ENCODE assay signal across 15 cellular contexts in genomic region chr4:104418313-104418712, GRCh38.
DNase-seq lines count a peak whose midpoint lies in the region; ATAC-seq, FAIRE-seq and TF ChIP-seq lines count a peak whose summit lies in the region.
"Had no signal": no experiment of that assay in that cellular context is flagged by ENCODE, and none has a peak within 500 bp of the region (broad histone marks: within the 10 kb centered on the region; RNA-seq: fewer than 3 reads in every experiment).

No MANE protein-coding gene starts in this region.

- peaks cover 23% of the 10 kb centered on the region for H3K4me1 Mint-ChIP-seq in Calu3 (ENCODE audit: low read depth, unreplicated experiment)
- H3K4me1 Mint-ChIP-seq: CD8-positive, alpha-beta memory T cell had no signal

- BruUV-seq in Calu3 (replicated peaks; lab: Mats Ljungman, UMichigan) = no TSS peak

- H3K27ac Mint-ChIP-seq in Calu3 (ENCODE audit: unreplicated experiment) = peak overlapping the region; percentile 96
- H3K27ac Mint-ChIP-seq: CD8-positive, alpha-beta memory T cell had no signal

- TF ChIP-seq CTCF in Calu3 (IDR thresholded peaks at IDR 0.05; ENCODE audit: unreplicated experiment) = no peak
- TF ChIP-seq CTCF in bronchial epithelial cell (IDR thresholded peaks at IDR 0.05; ENCODE audit: insufficient read depth, low read length, severe bottlenecking) = no peak

- DNase-seq in Calu3 (no peak), LoVo (ENCODE audit: low spot score) (peak; percentile 28), bronchial epithelial cell (ENCODE audit: low read depth) (peak; percentile 61), epidermal melanocyte (ENCODE audit: insufficient read length, low spot score) (no peak)
- no peak for DNase-seq in activated CD4-positive, alpha-beta T cell treated with anti-CD3 and anti-CD28 coated beads for 48 hours
- no peak for DNase-seq in stimulated activated naive CD8-positive, alpha-beta T cell treated with anti-CD3 and anti-CD28 coated beads, Interleukin-15, Interleukin-2, amounts not matched to agents 100 U/mL and 50 U/mL, for 24 hours
- DNase-seq in activated CD8-positive, alpha-beta memory T cell treated with anti-CD3 and anti-CD28 coated beads, Interleukin-2, amount 50 U/mL, for 48 hours = no peak
- DNase-seq: CD8-positive, alpha-beta memory T cell; DMS 273 treated with DMSO at 0.1 percent for 48 hours; NCI-H187 treated with DMSO at 0.1 percent for 48 hours; NCI-H446 treated with DMSO at 0.1 percent for 48 hours; SJCRH30 had no signal

- no peaks in the 10 kb centered on the region for H3K27me3 ChIP-seq in bronchial epithelial cell (ENCODE audit: control insufficient read depth, insufficient read depth, low read length)
- H3K27me3 ChIP-seq: BLaER1, SJCRH30 had no signal

- intact Hi-C loops in Calu3 (cut with micrococcal nuclease; ENCODE audit: unreplicated experiment) = no loop called here

- FAIRE-seq in bronchial epithelial cell (lab: Jason Lieb, UNC) (no peak), islet of Langerhans (lab: Jason Lieb, UNC) (peak; percentile 96)
- FAIRE-seq: H1 had no signal

- no peaks in the 10 kb centered on the region for H3K36me3 Mint-ChIP-seq in Calu3 (ENCODE audit: insufficient read depth, unreplicated experiment)
- H3K36me3 Mint-ChIP-seq: CD8-positive, alpha-beta memory T cell had no signal

- no peak for ATAC-seq in stimulated activated naive CD8-positive, alpha-beta T cell treated with anti-CD3 and anti-CD28 coated beads, Interleukin-15, Interleukin-2, amounts not matched to agents 100 U/mL and 50 U/mL, for 24 hours

- no peak overlapping the region for H3K4me3 ChIP-seq in bronchial epithelial cell (ENCODE audit: low read depth, low read length)
- H3K4me3 ChIP-seq: BLaER1, SJCRH30 had no signal

- CTCF ChIA-PET in Calu3 (lab: Charles Lee) = no interaction called here

- no peak overlapping the region for H3K4me3 Mint-ChIP-seq in Calu3 (ENCODE audit: low read depth, unreplicated experiment)
- H3K4me3 Mint-ChIP-seq: CD8-positive, alpha-beta memory T cell had no signal

- H3K36me3 ChIP-seq in bronchial epithelial cell (ENCODE audit: control insufficient read depth, insufficient read depth, low read length) = no peaks in the 10 kb centered on the region
- H3K36me3 ChIP-seq: BLaER1, SJCRH30 had no signal

- no peaks in the 10 kb centered on the region for H3K27me3 Mint-ChIP-seq in Calu3 (ENCODE audit: unreplicated experiment)
- H3K27me3 Mint-ChIP-seq: CD8-positive, alpha-beta memory T cell had no signal

- H3K9me3 Mint-ChIP-seq in Calu3 (ENCODE audit: low read depth, unreplicated experiment) = no peaks in the 10 kb centered on the region

Comparison
In these comparisons a context has a peak if more than half of its experiments do, and no peak if none do; other contexts are left out.
1. DNase-seq: peak in LoVo (single experiment) and bronchial epithelial cell (single experiment); none in Calu3 (single experiment), epidermal melanocyte (single experiment), activated CD4-positive, alpha-beta T cell treated with anti-CD3 and anti-CD28 coated beads for 48 hours (single experiment), stimulated activated naive CD8-positive, alpha-beta T cell treated with anti-CD3 and anti-CD28 coated beads, Interleukin-15, Interleukin-2, amounts not matched to agents 100 U/mL and 50 U/mL, for 24 hours (single experiment) and activated CD8-positive, alpha-beta memory T cell treated with anti-CD3 and anti-CD28 coated beads, Interleukin-2, amount 50 U/mL, for 48 hours (single experiment).